1 cellular context compared by ENCODE assay signal in the genomic region with DNA sequence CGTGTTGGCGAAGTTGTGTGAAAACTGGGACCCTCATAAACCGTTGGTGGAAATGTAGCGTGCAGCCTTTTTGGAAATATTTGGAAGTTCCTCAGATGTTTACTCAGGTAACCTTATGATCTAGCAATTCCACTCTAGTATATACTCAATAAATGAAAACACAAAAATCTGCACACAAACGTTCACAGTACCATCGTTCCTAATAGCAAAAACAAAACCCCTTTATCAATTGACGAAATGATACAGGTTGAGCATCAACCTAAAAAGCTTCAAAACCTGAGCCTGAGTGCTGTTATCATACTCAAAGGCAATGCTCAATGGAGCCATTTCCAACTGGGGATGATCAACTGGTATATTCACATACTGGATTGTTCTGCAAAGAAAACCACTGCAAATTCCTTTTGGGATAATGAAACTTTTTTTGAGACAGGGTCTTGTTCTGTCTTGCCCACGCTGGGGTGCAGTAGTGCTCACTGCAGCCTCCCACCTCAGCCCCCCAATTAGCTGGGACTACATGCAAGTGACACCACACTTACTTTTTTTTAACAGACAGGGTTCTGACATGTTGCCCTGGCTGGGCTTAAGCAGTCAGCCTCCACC.
TF ChIP-seq lines count a peak whose summit lies in the region.

No MANE protein-coding gene starts in this region.

TF ChIP-seq in HEK293, 187 proteins besides CTCF, POLR2A, EP300 and RAD21 (continued from another document):
- TF ChIP-seq, protein P1, sequence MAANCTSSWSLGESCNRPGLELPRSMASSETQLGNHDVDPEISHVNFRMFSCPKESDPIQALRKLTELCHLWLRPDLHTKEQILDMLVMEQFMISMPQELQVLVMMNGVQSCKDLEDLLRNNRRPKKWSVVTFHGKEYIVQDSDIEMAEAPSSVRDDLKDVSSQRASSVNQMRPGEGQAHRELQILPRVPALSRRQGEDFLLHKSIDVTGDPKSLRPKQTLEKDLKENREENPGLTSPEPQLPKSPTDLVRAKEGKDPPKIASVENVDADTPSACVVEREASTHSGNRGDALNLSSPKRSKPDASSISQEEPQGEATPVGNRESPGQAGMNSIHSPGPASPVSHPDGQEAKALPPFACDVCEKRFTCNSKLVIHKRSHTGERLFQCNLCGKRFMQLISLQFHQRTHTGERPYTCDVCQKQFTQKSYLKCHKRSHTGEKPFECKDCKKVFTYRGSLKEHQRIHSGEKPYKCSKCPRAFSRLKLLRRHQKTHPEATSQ (tag by site-specific recombination; IDR thresholded peaks at IDR 0.05): no peak
- TF ChIP-seq WT1 (tag by site-specific recombination; IDR thresholded peaks at IDR 0.05) (peak; percentile 5; the same call in 1 of the 2 replicates), ZNF16 (tag by site-specific recombination; IDR thresholded peaks at IDR 0.05; ENCODE audit: low read depth) (no peak), ZNF324 (tag by site-specific recombination; IDR thresholded peaks at IDR 0.05) (0 out of 2 replicates have a peak, but pooled peaks have one; percentile 5), GLIS1 (tag by site-specific recombination; IDR thresholded peaks at IDR 0.05) (no peak), BCL6B (tag by site-specific recombination; IDR thresholded peaks at IDR 0.05) (no peak), SCRT1 (tag by site-specific recombination; IDR thresholded peaks at IDR 0.05; ENCODE audit: borderline replicate concordance) (peak; percentile 87), ZNF391 (tag by site-specific recombination; IDR thresholded peaks at IDR 0.05; ENCODE audit: borderline replicate concordance, low read depth) (no peak), ZNF660 (tag by site-specific recombination; IDR thresholded peaks at IDR 0.05) (no peak; the same call in 1 of the 2 replicates), ZNF513 (tag by site-specific recombination; IDR thresholded peaks at IDR 0.05) (peak; percentile 13; the same call in 1 of the 2 replicates), ZNF585B (tag by site-specific recombination; IDR thresholded peaks at IDR 0.05) (no peak), SP2 (tag by site-specific recombination; IDR thresholded peaks at IDR 0.05) (0 out of 2 replicates have a peak, but pooled peaks have one; percentile 4), ZNF664 (tag by site-specific recombination; IDR thresholded peaks at IDR 0.05) (peak; percentile 69; the same call in 1 of the 2 replicates), MZF1 (tag by site-specific recombination; IDR thresholded peaks at IDR 0.05; ENCODE audit: borderline replicate concordance) (0 out of 2 replicates have a peak, but pooled peaks have one; percentile 17), HOXD13 (CRISPR knock-in tag; IDR thresholded peaks at IDR 0.05; ENCODE audit: borderline replicate concordance) (no peak), ZNF561 (tag by site-specific recombination; IDR thresholded peaks at IDR 0.05; ENCODE audit: borderline replicate concordance) (no peak), PBX3 (CRISPR knock-in tag; IDR thresholded peaks at IDR 0.05) (no peak), KLF7 (tag by site-specific recombination; IDR thresholded peaks at IDR 0.05; ENCODE audit: borderline replicate concordance) (no peak)
- TF ChIP-seq, protein P2, sequence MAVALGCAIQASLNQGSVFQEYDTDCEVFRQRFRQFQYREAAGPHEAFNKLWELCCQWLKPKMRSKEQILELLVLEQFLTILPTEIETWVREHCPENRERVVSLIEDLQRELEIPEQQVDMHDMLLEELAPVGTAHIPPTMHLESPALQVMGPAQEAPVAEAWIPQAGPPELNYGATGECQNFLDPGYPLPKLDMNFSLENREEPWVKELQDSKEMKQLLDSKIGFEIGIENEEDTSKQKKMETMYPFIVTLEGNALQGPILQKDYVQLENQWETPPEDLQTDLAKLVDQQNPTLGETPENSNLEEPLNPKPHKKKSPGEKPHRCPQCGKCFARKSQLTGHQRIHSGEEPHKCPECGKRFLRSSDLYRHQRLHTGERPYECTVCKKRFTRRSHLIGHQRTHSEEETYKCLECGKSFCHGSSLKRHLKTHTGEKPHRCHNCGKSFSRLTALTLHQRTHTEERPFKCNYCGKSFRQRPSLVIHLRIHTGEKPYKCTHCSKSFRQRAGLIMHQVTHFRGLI (tag by site-specific recombination; IDR thresholded peaks at IDR 0.05): no peak; the same call in 1 of the 2 replicates
